In the genomic region with DNA sequence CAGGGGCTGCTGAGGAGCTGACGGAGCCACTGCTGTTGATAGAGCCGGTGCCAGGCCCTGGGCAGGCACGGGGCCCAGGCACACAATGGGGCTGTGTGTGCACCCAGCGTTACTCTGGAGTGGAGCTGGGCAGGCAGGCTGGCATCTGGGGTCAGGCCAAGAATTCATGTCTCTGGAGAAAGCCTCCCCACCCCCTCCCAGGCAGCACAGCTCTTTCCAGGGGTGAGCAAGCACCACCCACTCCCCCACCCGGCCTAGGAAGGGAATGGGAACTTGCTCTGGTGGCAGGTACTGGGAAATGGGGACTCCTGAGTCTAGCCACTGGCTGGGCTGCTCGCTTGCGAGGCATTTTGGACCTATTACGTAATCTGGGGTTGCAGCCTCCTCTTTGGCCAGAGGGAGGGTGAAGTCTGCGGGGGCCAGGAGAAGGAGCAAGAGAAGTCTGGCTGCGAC, we compare ENCODE assay signal across 9 cellular contexts. TPM values are rescaled to one million over a fixed set of nuclear protein-coding genes. Genes with fewer than 3 reads are reported as not detected.
A peak's percentile ranks its signal among the peaks of the same experiment; 100 is the strongest.
DNase-seq lines count a peak whose midpoint lies in the region; FAIRE-seq and TF ChIP-seq lines count a peak whose summit lies in the region.
"Had no signal": no experiment of that assay in that cellular context is flagged by ENCODE, and none has a peak within 500 bp of the region (broad histone marks: within the 10 kb centered on the region; RNA-seq: fewer than 3 reads in every experiment).

No MANE protein-coding gene starts in this region.

- intact Hi-C loops in adrenal gland (cut with DNase I), result no loop called here
- intact Hi-C loops in sigmoid colon (cut with DNase I), result no loop called here

- H3K9me3 ChIP-seq in GM23248 (ENCODE audit: low read depth), result no peaks in the 10 kb centered on the region
- H3K9me3 ChIP-seq in adrenal gland (replicated peaks in 1 of 3), result no peaks in the 10 kb centered on the region
- H3K9me3 ChIP-seq in right atrium auricular region, result no peaks in the 10 kb centered on the region
- H3K9me3 ChIP-seq in sigmoid colon, result no peaks in the 10 kb centered on the region

- TF ChIP-seq POLR2A in adrenal gland (IDR thresholded peaks at IDR 0.05), result peak in 1 of 2 donors; percentile 17
- TF ChIP-seq POLR2A in sigmoid colon (IDR thresholded peaks at IDR 0.05), result no peak

- H3K27ac Mint-ChIP-seq in T-helper 2 cell treated with Interferon-gamma antibody and Interleukin-4, amounts not matched to agents 5 μg/mL and 100 μg/mL, for 36 hours, result no peak overlapping the region
- H3K27ac Mint-ChIP-seq: GM23338 had no signal

- H3K9me2 ChIP-seq in GM23248 (ENCODE audit: insufficient read depth), result no peaks in the 10 kb centered on the region

- no peak overlapping the region for H3K9ac ChIP-seq in GM23248

- no peak for TF ChIP-seq EP300 in sigmoid colon (IDR thresholded peaks at IDR 0.05)

- H3K4me3 ChIP-seq in GM23248 (no peak overlapping the region), adrenal gland (no peak overlapping the region), right atrium auricular region (no peak overlapping the region), sigmoid colon (no peak overlapping the region)
- H3K4me3 ChIP-seq: GM23338 had no signal

- H3K27me3 Mint-ChIP-seq in T-helper 2 cell treated with Interferon-gamma antibody and Interleukin-4, amounts not matched to agents 5 μg/mL and 100 μg/mL, for 36 hours (ENCODE audit: low read depth), result no peaks in the 10 kb centered on the region

- FAIRE-seq in GM19239 (lab: Jason Lieb, UNC), result no peak

- H2AFZ ChIP-seq in GM23248, result no peak overlapping the region
- H2AFZ ChIP-seq: GM23338 had no signal

- peak; percentile 47 for DNase-seq in GM23248
- DNase-seq in adrenal gland, result peak; percentile 60 to 80 (median 76)
- DNase-seq in right atrium auricular region (ENCODE audit: low spot score), result no peak
- DNase-seq in sigmoid colon, result peak; percentile 89
- DNase-seq in NCI-H82 treated with DMSO at 0.1 percent for 48 hours (lab: John Stamatoyannopoulos, UW; ENCODE audit: unreplicated experiment), result no peak
- DNase-seq in T-helper 2 cell treated with Interferon-gamma antibody and Interleukin-4, amounts not matched to agents 5 μg/mL and 100 μg/mL, for 36 hours (ENCODE audit: low spot score), result no peak
- DNase-seq in HuH-7.5 (ENCODE audit: low spot score), result no peak
- no peak for DNase-seq in GM19239 (ENCODE audit: insufficient read length, low spot score)

- H3K79me2 ChIP-seq in GM23248 (ENCODE audit: insufficient read depth), result no peaks in the 10 kb centered on the region

- H3K27ac ChIP-seq in GM23248 (no peak overlapping the region), adrenal gland (peak overlapping the region in 4 of 5 donors; percentile 37 to 72 (median 52)), right atrium auricular region (peak overlapping the region; percentile 78 to 87), sigmoid colon (peak overlapping the region; percentile 79 to 86 (median 84))

- no peaks in the 10 kb centered on the region for H3K27me3 ChIP-seq in GM23248 (replicated peaks; ENCODE audit: insufficient read depth)
- no peaks in the 10 kb centered on the region for H3K27me3 ChIP-seq in adrenal gland
- H3K27me3 ChIP-seq in right atrium auricular region, result no peaks in the 10 kb centered on the region
- no peaks in the 10 kb centered on the region for H3K27me3 ChIP-seq in sigmoid colon

- peak in 3 of 6 experiments; percentile 10 to 28 (median 22) for TF ChIP-seq CTCF in adrenal gland (IDR thresholded peaks at IDR 0.05)
- no peak for TF ChIP-seq CTCF in right atrium auricular region (IDR thresholded peaks at IDR 0.05)
- TF ChIP-seq CTCF in sigmoid colon (IDR thresholded peaks at IDR 0.05), result no peak

- H3K36me3 Mint-ChIP-seq in T-helper 2 cell treated with Interferon-gamma antibody and Interleukin-4, amounts not matched to agents 5 μg/mL and 100 μg/mL, for 36 hours (ENCODE audit: low read depth), result no peaks in the 10 kb centered on the region

- no peak overlapping the region for H3K4me3 Mint-ChIP-seq in T-helper 2 cell treated with Interferon-gamma antibody and Interleukin-4, amounts not matched to agents 5 μg/mL and 100 μg/mL, for 36 hours
- H3K4me3 Mint-ChIP-seq: GM23338 had no signal

- H3K9me3 Mint-ChIP-seq in T-helper 2 cell treated with Interferon-gamma antibody and Interleukin-4, amounts not matched to agents 5 μg/mL and 100 μg/mL, for 36 hours, result no peaks in the 10 kb centered on the region
- H3K9me3 Mint-ChIP-seq: GM23338 had no signal

- no peaks in the 10 kb centered on the region for H4K20me1 ChIP-seq in GM23248 (ENCODE audit: insufficient read depth)

- H3K4me1 Mint-ChIP-seq in T-helper 2 cell treated with Interferon-gamma antibody and Interleukin-4, amounts not matched to agents 5 μg/mL and 100 μg/mL, for 36 hours (ENCODE audit: low read depth), result peaks cover 12% of the 10 kb centered on the region

- WGBS in GM23248 (ENCODE audit: low coverage in 1 of 2, low lambda C conversion rate in 2 of 2, missing lambda C conversion rate in 2 of 2), 2 experiments, result 69 to 81% methylated on average over 9 of the region's 10 CpGs
- whole genome bisulfite sequencing in adrenal gland, 4 donors, result 38 to 44% (median 40%) methylated on average over 8 to 10 of the region's 10 CpGs
- 86 to 87% methylated on average over 10 of the region's 10 CpGs for WGBS in sigmoid colon, 2 donors

- H3K4me1 ChIP-seq in GM23248 (ENCODE audit: insufficient read depth) (peaks cover 23% of the 10 kb centered on the region), adrenal gland (replicated peaks in 1 of 2) (peaks cover 28 to 42% of the 10 kb centered on the region in 2 donors), right atrium auricular region (peaks cover 0 to 90% of the 10 kb centered on the region in 2 donors), sigmoid colon (peaks cover 0 to 87% (median 68%) of the 10 kb centered on the region in 4 donors)

- H3F3A ChIP-seq in GM23248 (ENCODE audit: insufficient read depth), result no peaks in the 10 kb centered on the region

- in situ Hi-C loops in GM23248 (cut with MboI), result no loop called here

- H3K4me2 ChIP-seq in GM23248 (ENCODE audit: unreplicated experiment), result no peak overlapping the region
- H3K4me2 ChIP-seq: GM23338 had no signal

- H3K36me3 ChIP-seq in GM23248 (ENCODE audit: low read depth), result no peaks in the 10 kb centered on the region
- no peaks in the 10 kb centered on the region for H3K36me3 ChIP-seq in adrenal gland (replicated peaks in 1 of 2)
- H3K36me3 ChIP-seq in right atrium auricular region, result no peaks in the 10 kb centered on the region
- H3K36me3 ChIP-seq in sigmoid colon, result no peaks in the 10 kb centered on the region

RNA-seq across cellular contexts. Expression of gene TFEB, which starts 22.7 kb away (rescaled TPM):
- 5.7 and 10.0 TPM in 2 replicates for total RNA-seq in GM23248 (2014; rRNA removed; shearing (Covaris generic))
- polyA plus RNA-seq in GM23248 (2016; fragmentation: Nextera tagmentation; extraction: Ambion mirVana) (5.5 and 6.4 TPM in 2 replicates), adrenal gland (10 to 100 TPM in 2 of 3 donors, 1 to 10 TPM in 1; 2.1 to 47.2 (median 18.4) TPM), sigmoid colon (10 to 100 TPM; 28.2 to 40.9 (median 34.0) TPM)
- total RNA-seq in adrenal gland (10 to 100 TPM; 13.3 to 27.1 (median 20.2) TPM), right atrium auricular region (10 to 100 TPM; 31.5 to 35.8 TPM), sigmoid colon (10 to 100 TPM; 21.0 to 28.5 (median 24.2) TPM)

RNA-seq across cellular contexts. Expression of gene PGC, which starts 34.5 kb away (rescaled TPM):
- total RNA-seq in GM23248 (2014; rRNA removed; shearing (Covaris generic)), result not detected in 2 replicates
- polyA plus RNA-seq in GM23248 (2016; fragmentation: Nextera tagmentation; extraction: Ambion mirVana), result not detected in 2 replicates
- total RNA-seq in adrenal gland, result 1 to 10 TPM in 1 of 8 donors, under 1 TPM in 1, not detected in 6; 0.57 to 1.2 TPM
- polyA plus RNA-seq in adrenal gland, result 1 to 10 TPM in 2 of 3 donors, not detected in 1; 1.1 to 1.6 TPM
- total RNA-seq in right atrium auricular region, result not detected
- total RNA-seq in sigmoid colon, result not detected
- 10 to 100 TPM in 1 of 3 donors, 1 to 10 TPM in 1, under 1 TPM in 1; 0.07 to 12.6 (median 9.2) TPM for polyA plus RNA-seq in sigmoid colon
- total RNA-seq: GM23338 had no signal
- polyA plus RNA-seq: GM23338 had no signal

Comparison
In these comparisons a context has a peak if more than half of its experiments do, and no peak if none do; other contexts are left out.
1. DNase-seq: peak in GM23248 (single experiment), adrenal gland (7 of 7) and sigmoid colon (single experiment); none in right atrium auricular region (single experiment), NCI-H82 treated with DMSO at 0.1 percent for 48 hours (single experiment), T-helper 2 cell treated with Interferon-gamma antibody and Interleukin-4, amounts not matched to agents 5 μg/mL and 100 μg/mL, for 36 hours (single experiment), HuH-7.5 (single experiment) and GM19239 (single experiment).